24 cellular contexts compared by ENCODE assay signal in genomic region chr11:101299210-101299609, GRCh38.
"Had no signal": no experiment of that assay in that cellular context is flagged by ENCODE, and none has a peak within 500 bp of the region (broad histone marks: within the 10 kb centered on the region; RNA-seq: fewer than 3 reads in every experiment).

No MANE protein-coding gene starts in this region.

- ATAC-seq: esophagus mucosa, gastrocnemius medialis, heart right ventricle, left cardiac atrium, left lung, left ventricle myocardium superior, lower lobe of right lung, mucosa of descending colon had no signal

- FAIRE-seq: colon, islet of Langerhans, keratinocyte had no signal

- DNase-seq: dermis blood vessel endothelial cell; dorsolateral prefrontal cortex; effector CD4-positive, alpha-beta T cell; effector memory CD4-positive, alpha-beta T cell; erythroblast; esophagus squamous epithelium; foreskin fibroblast; foreskin melanocyte; gastrocnemius medialis; glutamatergic neuron; head of caudate nucleus; heart right ventricle; hippocampal formation; left cardiac atrium; left lung; left ventricle myocardium superior; lower lobe of right lung; mesenchymal stem cell; mucosa of descending colon; naive B cell had no signal
